1 cellular context compared by ENCODE assay signal in the genomic region with DNA sequence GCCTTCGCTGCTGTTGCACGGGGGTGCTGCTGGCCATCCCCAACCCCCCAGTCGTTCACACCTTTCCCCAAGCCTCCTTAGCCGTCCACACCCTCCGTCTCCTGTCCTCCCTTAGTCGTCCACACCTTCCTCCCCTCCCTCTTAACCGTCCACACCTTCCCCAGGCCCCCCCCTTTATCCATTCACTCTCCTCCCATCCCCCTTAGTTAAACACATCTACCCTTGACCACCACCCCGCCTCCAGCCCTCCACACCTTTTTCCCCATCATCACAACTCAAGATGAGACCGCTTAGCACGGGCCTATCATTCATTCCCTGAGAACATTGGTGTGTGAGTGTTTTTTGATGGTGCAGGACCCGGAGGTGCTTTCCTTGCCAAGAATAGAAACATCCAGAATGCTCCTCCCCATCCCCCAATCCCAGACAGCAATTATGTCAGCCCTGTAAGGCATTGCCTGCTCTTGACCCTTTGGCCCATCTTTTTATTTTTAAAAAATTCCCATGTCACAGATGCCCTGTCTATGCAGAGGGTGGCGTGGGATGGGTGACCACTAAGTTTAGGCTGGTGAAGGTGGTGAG.
TF ChIP-seq lines count a peak whose summit lies in the region.

No MANE protein-coding gene starts in this region.

TF ChIP-seq in A549, 52 proteins besides CTCF, POLR2A, EP300 and RAD21 (continued from another document):
- TF ChIP-seq E2F6 (IDR thresholded peaks at IDR 0.05; ENCODE audit: borderline replicate concordance, low read depth), result no peak
